Comparison of ENCODE assay signal across 32 cellular contexts in the genomic region with DNA sequence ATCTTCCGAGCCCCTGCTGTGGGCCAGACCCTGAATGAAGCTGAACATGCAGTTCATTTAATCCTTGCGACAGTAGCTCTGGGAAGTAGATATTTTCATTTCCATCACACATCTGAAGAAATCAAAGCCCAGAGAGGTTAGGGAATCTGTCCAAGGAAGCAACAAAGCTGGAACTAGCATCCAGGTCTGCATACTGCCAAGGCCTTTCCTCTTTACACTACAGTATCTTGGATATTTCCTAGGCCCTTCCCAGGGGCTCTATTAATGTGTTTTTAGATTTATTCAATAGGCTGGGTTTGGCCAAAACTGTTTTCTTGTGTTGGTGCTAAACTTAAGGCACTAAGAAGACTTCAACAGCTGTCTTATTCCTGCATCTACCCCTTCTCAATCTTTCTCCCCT. TPM values are rescaled to one million over a fixed set of nuclear protein-coding genes. Genes with fewer than 3 reads are reported as not detected.
"Had no signal": no experiment of that assay in that cellular context is flagged by ENCODE, and none has a peak within 500 bp of the region (broad histone marks: within the 10 kb centered on the region; RNA-seq: fewer than 3 reads in every experiment).

No MANE protein-coding gene starts in this region.

- H3K27me3 ChIP-seq: brain microvascular endothelial cell, gastroesophageal sphincter, neural progenitor cell, right lobe of liver, suprapubic skin, transverse colon had no signal

- DNase-seq: activated CD4-positive, alpha-beta memory T cell treated with anti-CD3 and anti-CD28 coated beads for 36 hours; activated CD4-positive, alpha-beta T cell treated with anti-CD3 and anti-CD28 coated beads, Interleukin-2, amount 10 ng/mL, durations not matched to agents 24 days and 14 days; activated CD4-positive, CD25-positive, alpha-beta regulatory T cell treated with anti-CD3 and anti-CD28 coated beads, Interleukin-2, amount 50 U/mL, for 72 hours; activated CD8-positive, alpha-beta memory T cell treated with anti-CD3 and anti-CD28 coated beads, Interleukin-2, amount 50 U/mL, for 48 hours; activated gamma-delta T cell; activated naive CD4-positive, alpha-beta T cell treated with anti-CD3 and anti-CD28 coated beads, Interleukin-2, amount 50 U/mL, for 16 hours; activated T-cell treated with anti-CD3 and anti-CD28 coated beads, Interleukin-2, amount 50 U/mL, for 24 hours; amniotic stem cell; brain microvascular endothelial cell; central memory CD4-positive, alpha-beta T cell; dermis blood vessel endothelial cell; effector CD8-positive, alpha-beta T cell; hippocampal formation; lower lobe of right lung; mesenchymal stem cell; naive thymus-derived CD8-positive, alpha-beta T cell; occipital lobe; right lobe of liver; stimulated activated CD4-positive, alpha-beta T cell treated with anti-CD3 and anti-CD28 coated beads, Interleukin-1b, Interleukin-23, amount 100 ng/mL, for 48 hours; stimulated activated CD4-positive, alpha-beta T cell treated with anti-CD3 and anti-CD28 coated beads, Interleukin-4, amount 100 ng/mL, for 4 hours; stimulated activated CD8-positive, alpha-beta memory T cell treated with anti-CD3 and anti-CD28 coated beads, Interleukin-4, amount 100 ng/mL, for 48 hours; stimulated activated naive CD8-positive, alpha-beta T cell treated with anti-CD3 and anti-CD28 coated beads, Interleukin-15, amount 100 ng/mL, for 72 hours; SW 1271; T1000; transverse colon had no signal

- H3K4me3 ChIP-seq: gastroesophageal sphincter, lower lobe of right lung, neural progenitor cell, right lobe of liver, smooth muscle cell, suprapubic skin, transverse colon had no signal

- H3K9me3 ChIP-seq: gastroesophageal sphincter, lower lobe of right lung, right lobe of liver, suprapubic skin, transverse colon had no signal

- H3K36me3 ChIP-seq: brain microvascular endothelial cell, lower lobe of right lung, neural progenitor cell, right lobe of liver, suprapubic skin, transverse colon had no signal

- H3K27ac ChIP-seq: brain microvascular endothelial cell, epithelial cell of prostate, lower lobe of right lung, neural progenitor cell, parathyroid adenoma, suprapubic skin, transverse colon had no signal

- H3K4me1 ChIP-seq: parathyroid adenoma, suprapubic skin had no signal

RNA-seq across cellular contexts. Expression of gene FAM13C, which starts 48.1 kb away (rescaled TPM):
- total RNA-seq: activated CD4-positive, alpha-beta memory T cell treated with anti-CD3 and anti-CD28 coated beads for 36 hours; activated CD4-positive, alpha-beta T cell treated with anti-CD3 and anti-CD28 coated beads, Interleukin-2, amount 10 ng/mL, durations not matched to agents 24 days and 14 days; activated CD8-positive, alpha-beta memory T cell treated with anti-CD3 and anti-CD28 coated beads for 36 hours; naive thymus-derived CD8-positive, alpha-beta T cell; smooth muscle cell had no signal
